Comparison of ENCODE assay signal across 11 cellular contexts in the genomic region with DNA sequence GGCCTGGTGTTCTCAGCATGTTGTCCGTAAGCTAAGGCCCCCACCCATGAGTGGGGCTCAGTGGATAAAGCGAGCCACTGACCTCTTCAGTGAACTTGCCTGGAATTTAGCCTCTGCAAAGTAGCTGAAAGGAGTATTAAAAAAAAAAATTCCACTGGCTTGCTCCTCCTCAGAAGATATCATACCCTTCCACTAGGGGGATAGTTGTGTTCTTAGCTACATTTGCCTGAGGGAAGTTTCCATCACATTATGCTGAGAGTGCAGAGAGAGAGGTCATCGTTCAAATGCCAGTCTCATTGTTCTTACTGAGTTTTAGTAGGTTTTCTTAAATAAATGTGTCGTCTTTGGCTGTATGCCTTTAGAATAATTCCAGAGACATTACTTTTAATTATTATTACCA.
A peak's percentile ranks its signal among the peaks of the same experiment; 100 is the strongest.
DNase-seq lines count a peak whose midpoint lies in the region; ATAC-seq and TF ChIP-seq lines count a peak whose summit lies in the region.
"Had no signal": no experiment of that assay in that cellular context is flagged by ENCODE, and none has a peak within 500 bp of the region (broad histone marks: within the 10 kb centered on the region; RNA-seq: fewer than 3 reads in every experiment).

No MANE protein-coding gene starts in this region.

- no peak overlapping the region for H3K27ac Mint-ChIP-seq in activated T-helper 1 cell treated with anti-CD3 and anti-CD28 coated beads, Interleukin-12 subunit alpha, Interleukin-12 subunit beta, Interleukin-2, Interleukin-4 antibody, amounts not matched to agents 30 ng/mL and 10 ng/mL and 1 ng/mL, durations not matched to agents 14 hours and 24 hours and 36 hours
- no peak overlapping the region for H3K27ac Mint-ChIP-seq in T-helper 17 cell
- H3K27ac Mint-ChIP-seq: activated T-cell treated with anti-CD3 and anti-CD28 coated beads, Interleukin-2, amount 50 U/mL, for 72 hours; T-helper 1 cell treated with Interleukin-12 subunit alpha and Interleukin-12 subunit beta and Interleukin-4 antibody, amounts not matched to agents 30 μg/mL and 1 μg/mL, for 36 hours had no signal

- H3K4me3 ChIP-seq in kidney epithelial cell (ENCODE audit: low read depth, low read length): no peak overlapping the region

- TF ChIP-seq CTCF in GM10266 (IDR thresholded peaks at IDR 0.05; ENCODE audit: control insufficient read depth, insufficient read depth, low read depth, missing control alignments) (peak; percentile 18), kidney epithelial cell (IDR thresholded peaks at IDR 0.05; ENCODE audit: insufficient read depth, low read length, poor library complexity, severe bottlenecking) (peak; percentile 27), GM20000 (IDR thresholded peaks at IDR 0.05; ENCODE audit: extremely low read depth, missing control alignments) (no peak)

- H3K4me1 Mint-ChIP-seq in activated T-helper 1 cell treated with anti-CD3 and anti-CD28 coated beads, Interleukin-12 subunit alpha, Interleukin-12 subunit beta, Interleukin-2, Interleukin-4 antibody, amounts not matched to agents 30 ng/mL and 10 ng/mL and 1 ng/mL, durations not matched to agents 14 hours and 24 hours and 36 hours (ENCODE audit: low read depth): no peaks in the 10 kb centered on the region
- no peaks in the 10 kb centered on the region for H3K4me1 Mint-ChIP-seq in T-helper 17 cell

- no peaks in the 10 kb centered on the region for H3K9me3 ChIP-seq in T-helper 17 cell (ENCODE audit: control insufficient read depth, low read length, poor library complexity, severe bottlenecking)

- no peak overlapping the region for H3K4me3 Mint-ChIP-seq in activated T-helper 1 cell treated with anti-CD3 and anti-CD28 coated beads, Interleukin-12 subunit alpha, Interleukin-12 subunit beta, Interleukin-2, Interleukin-4 antibody, amounts not matched to agents 30 ng/mL and 10 ng/mL and 1 ng/mL, durations not matched to agents 14 hours and 24 hours and 36 hours
- H3K4me3 Mint-ChIP-seq in T-helper 17 cell: no peak overlapping the region
- H3K4me3 Mint-ChIP-seq: activated T-cell treated with anti-CD3 and anti-CD28 coated beads, Interleukin-2, amount 50 U/mL, for 72 hours; T-helper 1 cell treated with Interleukin-12 subunit alpha and Interleukin-12 subunit beta and Interleukin-4 antibody, amounts not matched to agents 30 μg/mL and 1 μg/mL, for 36 hours had no signal

- no peaks in the 10 kb centered on the region for H3K36me3 ChIP-seq in kidney epithelial cell (ENCODE audit: control insufficient read depth, insufficient read depth, low read length)

- H3K36me3 Mint-ChIP-seq in activated T-helper 1 cell treated with anti-CD3 and anti-CD28 coated beads, Interleukin-12 subunit alpha, Interleukin-12 subunit beta, Interleukin-2, Interleukin-4 antibody, amounts not matched to agents 30 ng/mL and 10 ng/mL and 1 ng/mL, durations not matched to agents 14 hours and 24 hours and 36 hours (ENCODE audit: low read depth): no peaks in the 10 kb centered on the region
- no peaks in the 10 kb centered on the region for H3K36me3 Mint-ChIP-seq in T-helper 17 cell (ENCODE audit: low read depth)

- DNase-seq in GM10266 (ENCODE audit: extremely low spot score): no peak
- DNase-seq in HPDE6-E6E7 (ENCODE audit: extremely low spot score): peak; percentile 26
- DNase-seq in kidney epithelial cell (ENCODE audit: low read depth): no peak
- no peak for DNase-seq in GM20000 (ENCODE audit: low spot score)
- DNase-seq in HK-2 (ENCODE audit: unreplicated experiment): no peak
- DNase-seq in activated T-helper 1 cell treated with anti-CD3 and anti-CD28 coated beads, Interleukin-12 subunit alpha, Interleukin-12 subunit beta, Interleukin-2, Interleukin-4 antibody, amounts not matched to agents 30 ng/mL and 10 ng/mL and 1 ng/mL, durations not matched to agents 14 hours and 24 hours and 36 hours (ENCODE audit: low spot score): no peak
- DNase-seq in T-helper 17 cell: no peak
- DNase-seq: activated T-cell treated with anti-CD3 and anti-CD28 coated beads, Interleukin-2, amount 50 U/mL, for 72 hours; NCI-H1694 had no signal

- no peaks in the 10 kb centered on the region for H3K27me3 Mint-ChIP-seq in activated T-helper 1 cell treated with anti-CD3 and anti-CD28 coated beads, Interleukin-12 subunit alpha, Interleukin-12 subunit beta, Interleukin-2, Interleukin-4 antibody, amounts not matched to agents 30 ng/mL and 10 ng/mL and 1 ng/mL, durations not matched to agents 14 hours and 24 hours and 36 hours (ENCODE audit: insufficient read depth)
- no peaks in the 10 kb centered on the region for H3K27me3 Mint-ChIP-seq in T-helper 17 cell

- intact Hi-C loops in activated T-helper 1 cell treated with anti-CD3 and anti-CD28 coated beads, Interleukin-12 subunit alpha, Interleukin-12 subunit beta, Interleukin-2, Interleukin-4 antibody, amounts not matched to agents 30 ng/mL and 10 ng/mL and 1 ng/mL, durations not matched to agents 14 hours and 24 hours and 36 hours (cut with micrococcal nuclease): no loop called here

- H3K9me3 Mint-ChIP-seq in activated T-helper 1 cell treated with anti-CD3 and anti-CD28 coated beads, Interleukin-12 subunit alpha, Interleukin-12 subunit beta, Interleukin-2, Interleukin-4 antibody, amounts not matched to agents 30 ng/mL and 10 ng/mL and 1 ng/mL, durations not matched to agents 14 hours and 24 hours and 36 hours: peaks cover 8% of the 10 kb centered on the region

- H3K27me3 ChIP-seq in kidney epithelial cell (ENCODE audit: control insufficient read depth, insufficient read depth, low read length): no peaks in the 10 kb centered on the region

- peak; percentile 64; the same call in 2 of the 3 replicates for ATAC-seq in SK-N-SH treated with all-trans-retinoic acid at 6 μM for 48 hours
- no peak for ATAC-seq in T-helper 17 cell
- ATAC-seq: activated T-cell treated with anti-CD3 and anti-CD28 coated beads, Interleukin-2, amount 50 U/mL, for 72 hours had no signal

TF ChIP-seq in SK-N-SH treated with all-trans-retinoic acid at 6 μM for 48 hours, 23 proteins besides CTCF, POLR2A, EP300 and RAD21:
- TF ChIP-seq ZFP30 (CRISPR knock-in tag; IDR thresholded peaks at IDR 0.05): no peak
- TF ChIP-seq, protein P1, sequence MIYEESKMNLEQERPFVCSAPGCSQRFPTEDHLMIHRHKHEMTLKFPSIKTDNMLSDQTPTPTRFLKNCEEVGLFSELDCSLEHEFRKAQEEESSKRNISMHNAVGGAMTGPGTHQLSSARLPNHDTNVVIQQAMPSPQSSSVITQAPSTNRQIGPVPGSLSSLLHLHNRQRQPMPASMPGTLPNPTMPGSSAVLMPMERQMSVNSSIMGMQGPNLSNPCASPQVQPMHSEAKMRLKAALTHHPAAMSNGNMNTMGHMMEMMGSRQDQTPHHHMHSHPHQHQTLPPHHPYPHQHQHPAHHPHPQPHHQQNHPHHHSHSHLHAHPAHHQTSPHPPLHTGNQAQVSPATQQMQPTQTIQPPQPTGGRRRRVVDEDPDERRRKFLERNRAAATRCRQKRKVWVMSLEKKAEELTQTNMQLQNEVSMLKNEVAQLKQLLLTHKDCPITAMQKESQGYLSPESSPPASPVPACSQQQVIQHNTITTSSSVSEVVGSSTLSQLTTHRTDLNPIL (CRISPR knock-in tag; IDR thresholded peaks at IDR 0.05; ENCODE audit: low read depth): no peak
TF ChIP-seq in SK-N-SH treated with all-trans-retinoic acid at 6 μM for 48 hours: peak in this region for 0.
